Comparison of ENCODE assay signal across 8 cellular contexts in genomic region chr19:36139120-36139472, GRCh38. TPM values are rescaled to one million over a fixed set of nuclear protein-coding genes. Genes with fewer than 3 reads are reported as not detected.
A peak's percentile ranks its signal among the peaks of the same experiment; 100 is the strongest.
DNase-seq lines count a peak whose midpoint lies in the region; ATAC-seq and TF ChIP-seq lines count a peak whose summit lies in the region.

No MANE protein-coding gene starts in this region.

- H3K36me3 ChIP-seq in liver (ENCODE audit: control insufficient read depth in 4 of 4, insufficient read depth in 3 of 4, low read depth in 1 of 4, low read length in 3 of 4) (peaks cover 4 to 11% (median 8%) of the 10 kb centered on the region in 4 donors), thoracic aorta (peaks cover 13% of the 10 kb centered on the region)

- peak overlapping the region; percentile 90 for H3K27ac Mint-ChIP-seq in activated T-cell treated with anti-CD3 and anti-CD28 coated beads, Interleukin-2, amount 50 U/mL, for 24 hours

- TF ChIP-seq CTCF in astrocyte of the cerebellum (IDR thresholded peaks at IDR 0.05; ENCODE audit: low read depth, low read length, missing control alignments), result no peak
- no peak for TF ChIP-seq CTCF in liver (IDR thresholded peaks at IDR 0.05; ENCODE audit: low read depth, low read length, missing input control)
- TF ChIP-seq CTCF in thoracic aorta (IDR thresholded peaks at IDR 0.05), result no peak

- H3K9ac ChIP-seq in liver (ENCODE audit: low read depth in 1 of 2, low read length in 2 of 2), result peak overlapping the region; percentile 67 to 86

- peaks cover 32% of the 10 kb centered on the region for H3K36me3 Mint-ChIP-seq in activated T-cell treated with anti-CD3 and anti-CD28 coated beads, Interleukin-2, amount 50 U/mL, for 24 hours (ENCODE audit: low read depth)

- H3K27ac ChIP-seq in liver (ENCODE audit: low read depth in 1 of 2, low read length in 2 of 2) (peak overlapping the region; percentile 98 to 99), thoracic aorta (peak overlapping the region; percentile 95 to 99)

- H3K4me1 ChIP-seq in liver (ENCODE audit: control insufficient read depth in 4 of 4, insufficient read depth in 4 of 4, low read length in 3 of 4) (peaks cover 4 to 14% (median 8%) of the 10 kb centered on the region in 4 donors), thoracic aorta (ENCODE audit: control insufficient read depth in 1 of 2, low read depth in 2 of 2) (peaks cover 19 to 34% of the 10 kb centered on the region in 2 donors)

- peak overlapping the region; percentile 92 for H3K4me3 Mint-ChIP-seq in activated T-cell treated with anti-CD3 and anti-CD28 coated beads, Interleukin-2, amount 50 U/mL, for 24 hours

- H3K27me3 ChIP-seq in liver (ENCODE audit: control insufficient read depth in 4 of 4, insufficient read depth in 4 of 4, low read length in 3 of 4), result no peaks in the 10 kb centered on the region
- H3K27me3 ChIP-seq in thoracic aorta (replicated peaks; ENCODE audit: insufficient read depth), result no peaks in the 10 kb centered on the region

- no peaks in the 10 kb centered on the region for H3K9me3 Mint-ChIP-seq in activated T-cell treated with anti-CD3 and anti-CD28 coated beads, Interleukin-2, amount 50 U/mL, for 24 hours

- no peak for TF ChIP-seq RAD21 in liver (IDR thresholded peaks at IDR 0.05)

- peak overlapping the region; percentile 88 for H3K4me3 ChIP-seq in astrocyte of the cerebellum (ENCODE audit: low read depth, low read length)
- H3K4me3 ChIP-seq in liver (ENCODE audit: low read depth in 1 of 3, low read length in 3 of 3), result peak overlapping the region; percentile 92 to 98 (median 93)
- peak overlapping the region; percentile 84 for H3K4me3 ChIP-seq in thoracic aorta

- 66% methylated on average over 7 of the region's 7 CpGs for WGBS in liver

- no peak for DNase-seq in activated T-cell treated with anti-CD3 and anti-CD28 coated beads, Interleukin-2, amount 50 U/mL, for 24 hours
- DNase-seq in activated T-cell treated with anti-CD3 and anti-CD28 coated beads, Interleukin-2, amount 50 U/mL, for 1 hour, result no peak
- DNase-seq in astrocyte of the cerebellum (ENCODE audit: low read depth) (no peak), thoracic aorta (ENCODE audit: low spot score) (no peak), AG20443 (ENCODE audit: low spot score) (no peak), DMS79 (lab: John Stamatoyannopoulos, UW) (no peak)

- no peaks in the 10 kb centered on the region for H3K9me3 ChIP-seq in liver (ENCODE audit: control insufficient read depth in 4 of 4, low read length in 3 of 4)
- H3K9me3 ChIP-seq in thoracic aorta, result no peaks in the 10 kb centered on the region

- H3K4me1 Mint-ChIP-seq in activated T-cell treated with anti-CD3 and anti-CD28 coated beads, Interleukin-2, amount 50 U/mL, for 24 hours (ENCODE audit: low read depth), result peaks cover 22% of the 10 kb centered on the region

- in situ Hi-C loops in astrocyte of the cerebellum (cut with HindIII; ENCODE audit: low sequenced_read_pairs), result no loop called here

- ATAC-seq in thoracic aorta (ENCODE audit: insufficient number of reproducible peaks, low FRiP score, low read depth), result no peak
- no peak for ATAC-seq in GM21825 (IDR thresholded peaks at IDR 0.05; ENCODE audit: unreplicated experiment)

- no peaks in the 10 kb centered on the region for H3K27me3 Mint-ChIP-seq in activated T-cell treated with anti-CD3 and anti-CD28 coated beads, Interleukin-2, amount 50 U/mL, for 24 hours

TF ChIP-seq in liver, 16 proteins besides CTCF, POLR2A, EP300 and RAD21:
- no peak for TF ChIP-seq MAX (IDR thresholded peaks at IDR 0.05)
- TF ChIP-seq JUND (IDR thresholded peaks at IDR 0.05), result no peak

RNA-seq across cellular contexts. Expression of gene CAPNS1, which starts 0.8 kb away (rescaled TPM):
- 100 to 1,000 TPM in 1 of 2 donors, 10 to 100 TPM in 1; 79.5 to 119 TPM for total RNA-seq in liver
- 100 to 1,000 TPM in 1 of 2 donors, 10 to 100 TPM in 1; 87.2 to 280 TPM for polyA plus RNA-seq in liver
- 100 to 1,000 TPM; 161 to 220 TPM for total RNA-seq in thoracic aorta

RNA-seq across cellular contexts. Expression of gene COX7A1, which starts 13.2 kb away (rescaled TPM):
- total RNA-seq in liver (under 1 TPM; 0.17 to 0.33 TPM), thoracic aorta (10 to 100 TPM in 1 of 2 donors, 1 to 10 TPM in 1; 6.3 to 41.0 TPM)
- 10 to 100 TPM in 1 of 2 donors, 1 to 10 TPM in 1; 2.3 to 11.4 TPM for polyA plus RNA-seq in liver

RNA-seq across cellular contexts. Expression of gene TBCB, which starts 23.8 kb away (rescaled TPM):
- total RNA-seq in liver (10 to 100 TPM; 29.8 to 43.2 TPM), thoracic aorta (100 to 1,000 TPM; 158 to 260 TPM)
- polyA plus RNA-seq in liver, result 10 to 100 TPM; 36.4 to 61.3 TPM

RNA-seq across cellular contexts. Expression of gene POLR2I, which starts 24.4 kb away (rescaled TPM):
- 10 to 100 TPM; 11.4 to 82.1 TPM for total RNA-seq in liver
- polyA plus RNA-seq in liver, result 100 to 1,000 TPM in 1 of 2 donors, 10 to 100 TPM in 1; 40.2 to 110 TPM
- 10 to 100 TPM; 22.1 to 32.6 TPM for total RNA-seq in thoracic aorta

RNA-seq across cellular contexts. Expression of gene OVOL3, which starts 28.2 kb away (rescaled TPM):
- not detected for total RNA-seq in liver
- not detected for polyA plus RNA-seq in liver
- not detected for total RNA-seq in thoracic aorta

Comparison
In these comparisons a context has a peak if more than half of its experiments do, and no peak if none do; other contexts are left out.
1. RNA of gene COX7A1, which starts 13.2 kb away (total RNA-seq): 6.3 to 41.0 TPM in thoracic aorta; 0.17 to 0.33 TPM in liver; every median in the first group is over 4 times any median in the second.
2. Peak in every context shown above with its lines, with median percentiles within 50 percentile points of each other: H3K4me3 ChIP-seq.